2 cellular contexts compared by ENCODE assay signal in the genomic region with DNA sequence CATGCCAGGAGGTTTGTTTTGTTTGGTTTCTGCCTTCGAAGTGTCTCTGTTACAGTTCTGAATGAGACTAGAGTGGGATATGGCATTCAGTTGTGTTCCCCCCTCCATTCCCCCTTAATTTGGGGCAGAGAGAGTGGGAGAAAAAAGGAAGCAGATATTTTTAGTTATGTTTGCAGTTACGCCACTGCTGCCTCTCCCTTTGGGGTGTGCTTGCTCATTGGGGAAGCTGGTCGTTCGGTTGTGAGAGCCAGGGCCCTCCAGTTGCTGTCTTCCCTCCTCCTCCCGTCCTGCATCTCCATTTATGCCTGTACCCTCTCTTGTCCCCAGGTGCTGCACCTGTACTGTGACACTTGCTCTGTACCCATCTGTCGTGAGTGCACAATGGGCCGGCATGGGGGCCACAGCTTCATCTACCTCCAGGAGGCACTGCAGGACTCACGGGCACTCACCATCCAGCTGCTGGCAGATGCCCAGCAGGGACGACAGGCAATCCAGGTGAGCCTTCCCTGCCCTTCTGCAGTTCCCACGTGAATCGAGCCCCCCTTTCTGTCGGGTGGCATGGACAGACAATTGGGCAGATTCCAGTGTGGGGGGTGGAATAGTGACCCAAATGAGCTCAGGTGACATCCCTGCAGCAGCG.
A peak's percentile ranks its signal among the peaks of the same experiment; 100 is the strongest.
TF ChIP-seq lines count a peak whose summit lies in the region.

No MANE protein-coding gene starts in this region.

TF ChIP-seq in GM23338, 12 proteins besides CTCF, POLR2A, EP300 and RAD21:
- TF ChIP-seq EZH2phosphoT487 (IDR thresholded peaks at IDR 0.05; ENCODE audit: unreplicated experiment): no peak
- no peak for TF ChIP-seq NANOG (IDR thresholded peaks at IDR 0.05; ENCODE audit: borderline replicate concordance)
- no peak for TF ChIP-seq STAT1 (IDR thresholded peaks at IDR 0.05; ENCODE audit: unreplicated experiment)
- peak; percentile 20; the same call in 1 of the 2 replicates for TF ChIP-seq POLR2AphosphoS5 (IDR thresholded peaks at IDR 0.05; ENCODE audit: low read depth)
- TF ChIP-seq, protein P1, sequence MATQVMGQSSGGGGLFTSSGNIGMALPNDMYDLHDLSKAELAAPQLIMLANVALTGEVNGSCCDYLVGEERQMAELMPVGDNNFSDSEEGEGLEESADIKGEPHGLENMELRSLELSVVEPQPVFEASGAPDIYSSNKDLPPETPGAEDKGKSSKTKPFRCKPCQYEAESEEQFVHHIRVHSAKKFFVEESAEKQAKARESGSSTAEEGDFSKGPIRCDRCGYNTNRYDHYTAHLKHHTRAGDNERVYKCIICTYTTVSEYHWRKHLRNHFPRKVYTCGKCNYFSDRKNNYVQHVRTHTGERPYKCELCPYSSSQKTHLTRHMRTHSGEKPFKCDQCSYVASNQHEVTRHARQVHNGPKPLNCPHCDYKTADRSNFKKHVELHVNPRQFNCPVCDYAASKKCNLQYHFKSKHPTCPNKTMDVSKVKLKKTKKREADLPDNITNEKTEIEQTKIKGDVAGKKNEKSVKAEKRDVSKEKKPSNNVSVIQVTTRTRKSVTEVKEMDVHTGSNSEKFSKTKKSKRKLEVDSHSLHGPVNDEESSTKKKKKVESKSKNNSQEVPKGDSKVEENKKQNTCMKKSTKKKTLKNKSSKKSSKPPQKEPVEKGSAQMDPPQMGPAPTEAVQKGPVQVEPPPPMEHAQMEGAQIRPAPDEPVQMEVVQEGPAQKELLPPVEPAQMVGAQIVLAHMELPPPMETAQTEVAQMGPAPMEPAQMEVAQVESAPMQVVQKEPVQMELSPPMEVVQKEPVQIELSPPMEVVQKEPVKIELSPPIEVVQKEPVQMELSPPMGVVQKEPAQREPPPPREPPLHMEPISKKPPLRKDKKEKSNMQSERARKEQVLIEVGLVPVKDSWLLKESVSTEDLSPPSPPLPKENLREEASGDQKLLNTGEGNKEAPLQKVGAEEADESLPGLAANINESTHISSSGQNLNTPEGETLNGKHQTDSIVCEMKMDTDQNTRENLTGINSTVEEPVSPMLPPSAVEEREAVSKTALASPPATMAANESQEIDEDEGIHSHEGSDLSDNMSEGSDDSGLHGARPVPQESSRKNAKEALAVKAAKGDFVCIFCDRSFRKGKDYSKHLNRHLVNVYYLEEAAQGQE (IDR thresholded peaks at IDR 0.05; ENCODE audit: unreplicated experiment): no peak
- no peak for TF ChIP-seq JUNB (IDR thresholded peaks at IDR 0.05; ENCODE audit: unreplicated experiment)

TF ChIP-seq in K562, 482 proteins besides CTCF, POLR2A, EP300 and RAD21:
- TF ChIP-seq MYC (IDR thresholded peaks at IDR 0.05; ENCODE audit: low read depth, low read length) (no peak), MYC (CRISPR knock-in tag; IDR thresholded peaks at IDR 0.05; ENCODE audit: borderline replicate concordance, low read depth) (no peak), SMAD3 (CRISPR knock-in tag; conservative IDR thresholded peaks at IDR 0.05) (no peak), PRPF4 (IDR thresholded peaks at IDR 0.05; ENCODE audit: insufficient read depth, low read depth, low read length, poor library complexity, severe bottlenecking) (no peak), ARNT (IDR thresholded peaks at IDR 0.05) (no peak), NFE2 (IDR thresholded peaks at IDR 0.05; ENCODE audit: low read depth) (no peak), NONO (IDR thresholded peaks at IDR 0.05; ENCODE audit: low read depth in 2 of 2, low read length in 1 of 2) (no peak), STAG1 (CRISPR knock-in tag; IDR thresholded peaks at IDR 0.05; ENCODE audit: borderline replicate concordance) (no peak), KLF13 (tag; IDR thresholded peaks at IDR 0.05; ENCODE audit: borderline replicate concordance, low read depth) (no peak), FOXJ3 (CRISPR knock-in tag; IDR thresholded peaks at IDR 0.05) (no peak)
- TF ChIP-seq, protein P2, sequence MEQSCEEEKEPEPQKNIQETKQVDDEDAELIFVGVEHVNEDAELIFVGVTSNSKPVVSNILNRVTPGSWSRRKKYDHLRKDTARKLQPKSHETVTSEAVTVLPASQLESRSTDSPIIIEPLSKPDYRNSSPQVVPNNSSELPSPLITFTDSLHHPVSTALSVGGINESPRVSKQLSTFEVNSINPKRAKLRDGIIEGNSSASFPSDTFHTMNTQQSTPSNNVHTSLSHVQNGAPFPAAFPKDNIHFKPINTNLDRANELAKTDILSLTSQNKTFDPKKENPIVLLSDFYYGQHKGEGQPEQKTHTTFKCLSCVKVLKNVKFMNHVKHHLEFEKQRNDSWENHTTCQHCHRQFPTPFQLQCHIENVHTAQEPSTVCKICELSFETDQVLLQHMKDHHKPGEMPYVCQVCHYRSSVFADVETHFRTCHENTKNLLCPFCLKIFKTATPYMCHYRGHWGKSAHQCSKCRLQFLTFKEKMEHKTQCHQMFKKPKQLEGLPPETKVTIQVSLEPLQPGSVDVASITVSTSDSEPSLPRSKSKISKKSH (CRISPR knock-in tag; IDR thresholded peaks at IDR 0.05): no peak
- TF ChIP-seq, protein P3, sequence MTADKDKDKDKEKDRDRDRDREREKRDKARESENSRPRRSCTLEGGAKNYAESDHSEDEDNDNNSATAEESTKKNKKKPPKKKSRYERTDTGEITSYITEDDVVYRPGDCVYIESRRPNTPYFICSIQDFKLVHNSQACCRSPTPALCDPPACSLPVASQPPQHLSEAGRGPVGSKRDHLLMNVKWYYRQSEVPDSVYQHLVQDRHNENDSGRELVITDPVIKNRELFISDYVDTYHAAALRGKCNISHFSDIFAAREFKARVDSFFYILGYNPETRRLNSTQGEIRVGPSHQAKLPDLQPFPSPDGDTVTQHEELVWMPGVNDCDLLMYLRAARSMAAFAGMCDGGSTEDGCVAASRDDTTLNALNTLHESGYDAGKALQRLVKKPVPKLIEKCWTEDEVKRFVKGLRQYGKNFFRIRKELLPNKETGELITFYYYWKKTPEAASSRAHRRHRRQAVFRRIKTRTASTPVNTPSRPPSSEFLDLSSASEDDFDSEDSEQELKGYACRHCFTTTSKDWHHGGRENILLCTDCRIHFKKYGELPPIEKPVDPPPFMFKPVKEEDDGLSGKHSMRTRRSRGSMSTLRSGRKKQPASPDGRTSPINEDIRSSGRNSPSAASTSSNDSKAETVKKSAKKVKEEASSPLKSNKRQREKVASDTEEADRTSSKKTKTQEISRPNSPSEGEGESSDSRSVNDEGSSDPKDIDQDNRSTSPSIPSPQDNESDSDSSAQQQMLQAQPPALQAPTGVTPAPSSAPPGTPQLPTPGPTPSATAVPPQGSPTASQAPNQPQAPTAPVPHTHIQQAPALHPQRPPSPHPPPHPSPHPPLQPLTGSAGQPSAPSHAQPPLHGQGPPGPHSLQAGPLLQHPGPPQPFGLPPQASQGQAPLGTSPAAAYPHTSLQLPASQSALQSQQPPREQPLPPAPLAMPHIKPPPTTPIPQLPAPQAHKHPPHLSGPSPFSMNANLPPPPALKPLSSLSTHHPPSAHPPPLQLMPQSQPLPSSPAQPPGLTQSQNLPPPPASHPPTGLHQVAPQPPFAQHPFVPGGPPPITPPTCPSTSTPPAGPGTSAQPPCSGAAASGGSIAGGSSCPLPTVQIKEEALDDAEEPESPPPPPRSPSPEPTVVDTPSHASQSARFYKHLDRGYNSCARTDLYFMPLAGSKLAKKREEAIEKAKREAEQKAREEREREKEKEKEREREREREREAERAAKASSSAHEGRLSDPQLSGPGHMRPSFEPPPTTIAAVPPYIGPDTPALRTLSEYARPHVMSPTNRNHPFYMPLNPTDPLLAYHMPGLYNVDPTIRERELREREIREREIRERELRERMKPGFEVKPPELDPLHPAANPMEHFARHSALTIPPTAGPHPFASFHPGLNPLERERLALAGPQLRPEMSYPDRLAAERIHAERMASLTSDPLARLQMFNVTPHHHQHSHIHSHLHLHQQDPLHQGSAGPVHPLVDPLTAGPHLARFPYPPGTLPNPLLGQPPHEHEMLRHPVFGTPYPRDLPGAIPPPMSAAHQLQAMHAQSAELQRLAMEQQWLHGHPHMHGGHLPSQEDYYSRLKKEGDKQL (CRISPR knock-in tag; IDR thresholded peaks at IDR 0.05; ENCODE audit: borderline replicate concordance): no peak
- TF ChIP-seq, protein P4, sequence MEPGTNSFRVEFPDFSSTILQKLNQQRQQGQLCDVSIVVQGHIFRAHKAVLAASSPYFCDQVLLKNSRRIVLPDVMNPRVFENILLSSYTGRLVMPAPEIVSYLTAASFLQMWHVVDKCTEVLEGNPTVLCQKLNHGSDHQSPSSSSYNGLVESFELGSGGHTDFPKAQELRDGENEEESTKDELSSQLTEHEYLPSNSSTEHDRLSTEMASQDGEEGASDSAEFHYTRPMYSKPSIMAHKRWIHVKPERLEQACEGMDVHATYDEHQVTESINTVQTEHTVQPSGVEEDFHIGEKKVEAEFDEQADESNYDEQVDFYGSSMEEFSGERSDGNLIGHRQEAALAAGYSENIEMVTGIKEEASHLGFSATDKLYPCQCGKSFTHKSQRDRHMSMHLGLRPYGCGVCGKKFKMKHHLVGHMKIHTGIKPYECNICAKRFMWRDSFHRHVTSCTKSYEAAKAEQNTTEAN (CRISPR knock-in tag; IDR thresholded peaks at IDR 0.05): no peak
- TF ChIP-seq, protein P5, sequence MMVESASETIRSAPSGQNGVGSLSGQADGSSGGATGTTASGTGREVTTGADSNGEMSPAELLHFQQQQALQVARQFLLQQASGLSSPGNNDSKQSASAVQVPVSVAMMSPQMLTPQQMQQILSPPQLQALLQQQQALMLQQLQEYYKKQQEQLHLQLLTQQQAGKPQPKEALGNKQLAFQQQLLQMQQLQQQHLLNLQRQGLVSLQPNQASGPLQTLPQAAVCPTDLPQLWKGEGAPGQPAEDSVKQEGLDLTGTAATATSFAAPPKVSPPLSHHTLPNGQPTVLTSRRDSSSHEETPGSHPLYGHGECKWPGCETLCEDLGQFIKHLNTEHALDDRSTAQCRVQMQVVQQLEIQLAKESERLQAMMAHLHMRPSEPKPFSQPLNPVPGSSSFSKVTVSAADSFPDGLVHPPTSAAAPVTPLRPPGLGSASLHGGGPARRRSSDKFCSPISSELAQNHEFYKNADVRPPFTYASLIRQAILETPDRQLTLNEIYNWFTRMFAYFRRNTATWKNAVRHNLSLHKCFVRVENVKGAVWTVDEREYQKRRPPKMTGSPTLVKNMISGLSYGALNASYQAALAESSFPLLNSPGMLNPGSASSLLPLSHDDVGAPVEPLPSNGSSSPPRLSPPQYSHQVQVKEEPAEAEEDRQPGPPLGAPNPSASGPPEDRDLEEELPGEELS (CRISPR knock-in tag; IDR thresholded peaks at IDR 0.05; ENCODE audit: borderline replicate concordance): no peak
